Comparison of ENCODE assay signal across 8 cellular contexts in the genomic region with DNA sequence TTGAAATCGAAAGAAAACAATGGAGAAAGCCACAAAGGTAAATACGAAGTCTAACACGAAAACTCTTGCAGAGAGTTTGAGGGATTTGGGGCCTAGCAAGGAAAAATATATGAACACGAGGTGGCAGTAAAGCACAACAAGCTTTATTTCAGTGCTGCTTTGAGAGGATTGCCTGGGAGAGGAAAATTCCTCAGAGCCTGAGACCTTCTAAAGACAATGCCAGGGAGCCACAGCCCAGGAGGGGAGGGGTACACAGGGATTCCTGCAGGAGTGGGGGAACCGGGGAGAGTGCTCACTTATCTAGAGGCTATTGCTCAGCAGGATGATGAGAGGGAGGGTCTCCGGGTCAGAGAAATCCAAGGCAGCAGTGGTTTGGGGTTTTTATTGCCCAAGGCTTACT.
DNase-seq lines count a peak whose midpoint lies in the region; ATAC-seq and TF ChIP-seq lines count a peak whose summit lies in the region.

No MANE protein-coding gene starts in this region.

- TF ChIP-seq CTCF in cardiac muscle cell (IDR thresholded peaks at IDR 0.05; ENCODE audit: low read depth, low read length), result peak; percentile 4
- TF ChIP-seq CTCF in right lobe of liver (IDR thresholded peaks at IDR 0.05), result peak; percentile 38 to 61 (median 52)

- WGBS in right lobe of liver (ENCODE audit: insufficient coverage, low coverage, low lambda C conversion rate, missing lambda C conversion rate), result 15% methylated on average over 6 of the region's 6 CpGs

- DNase-seq in cardiac muscle cell (ENCODE audit: low read depth in 1 of 2, low spot score in 1 of 2) (peak; percentile 1 to 73), left ventricle myocardium superior (no peak), NCI-H2107 treated with DMSO at 0.1 percent for 48 hours (lab: John Stamatoyannopoulos, UW; ENCODE audit: unreplicated experiment) (peak; percentile 70), astrocyte of the hippocampus (ENCODE audit: low read depth, low spot score) (peak; percentile 81), right lobe of liver (no peak)
- no peak for DNase-seq in NK-92 treated with Interleukin-12 subunit alpha and Interleukin-12 subunit beta, amount 100 ng/mL, for 24 hours (lab: John Stamatoyannopoulos, UW)

- ATAC-seq in left ventricle myocardium superior (no peak), right lobe of liver (peak; percentile 56 to 75 (median 68)), GM21390 (IDR thresholded peaks at IDR 0.05; ENCODE audit: unreplicated experiment) (no peak), HG02588 (IDR thresholded peaks at IDR 0.05; ENCODE audit: unreplicated experiment) (no peak)

- H3K36me3 ChIP-seq in cardiac muscle cell, result no peaks in the 10 kb centered on the region
- no peaks in the 10 kb centered on the region for H3K36me3 ChIP-seq in right lobe of liver

- intact Hi-C loops in left ventricle myocardium superior (cut with micrococcal nuclease), result no loop called here
- intact Hi-C loops in right lobe of liver (cut with DNase I), result no loop called here

- H3K4me1 ChIP-seq in cardiac muscle cell (ENCODE audit: low read depth) (no peaks in the 10 kb centered on the region), right lobe of liver (no peaks in the 10 kb centered on the region)

- H3K27me3 ChIP-seq in cardiac muscle cell, result no peaks in the 10 kb centered on the region
- H3K27me3 ChIP-seq in right lobe of liver, result no peaks in the 10 kb centered on the region

- no peak for TF ChIP-seq POLR2A in right lobe of liver (IDR thresholded peaks at IDR 0.05)

- H3K4me3 ChIP-seq in cardiac muscle cell, result no peak overlapping the region
- H3K4me3 ChIP-seq in right lobe of liver, result no peak overlapping the region

- no peak overlapping the region for H3K27ac ChIP-seq in cardiac muscle cell
- H3K27ac ChIP-seq in right lobe of liver, result no peak overlapping the region

- H3K9me3 ChIP-seq in cardiac muscle cell (ENCODE audit: low read depth) (no peaks in the 10 kb centered on the region), right lobe of liver (no peaks in the 10 kb centered on the region)

Comparison
In these comparisons a context has a peak if more than half of its experiments do, and no peak if none do; other contexts are left out.
1. DNase-seq: peak in cardiac muscle cell (2 of 2), NCI-H2107 treated with DMSO at 0.1 percent for 48 hours (single experiment) and astrocyte of the hippocampus (single experiment); none in left ventricle myocardium superior (single experiment), right lobe of liver (0 of 3) and NK-92 treated with Interleukin-12 subunit alpha and Interleukin-12 subunit beta, amount 100 ng/mL, for 24 hours (single experiment).
2. ATAC-seq: peak in right lobe of liver (4 of 4); none in left ventricle myocardium superior (single experiment), GM21390 (single experiment) and HG02588 (single experiment).